8 cellular contexts compared by ENCODE assay signal in genomic region chr1:16236495-16237342, GRCh38. TPM values are rescaled to one million over a fixed set of nuclear protein-coding genes. Genes with fewer than 3 reads are reported as not detected.
A peak's percentile ranks its signal among the peaks of the same experiment; 100 is the strongest.
DNase-seq lines count a peak whose midpoint lies in the region; ATAC-seq and TF ChIP-seq lines count a peak whose summit lies in the region.

CPLANE2 (minus strand) TSS chr1:16237183; CDS start chr1:16236742, 441 bp downstream.

- H3K27ac ChIP-seq in BLaER1 = peak within 1 kb of the TSS; percentile 76

- H3K4me3 ChIP-seq in BLaER1 = peak within 1 kb of the TSS; percentile 77
- H3K4me3 ChIP-seq in lower leg skin (ENCODE audit: low read depth, poor library complexity, severe bottlenecking) = peak within 1 kb of the TSS; percentile 57

- ATAC-seq in GM19372 (IDR thresholded peaks at IDR 0.05; ENCODE audit: low read depth, unreplicated experiment) (peak; percentile 85), HG03521 (IDR thresholded peaks at IDR 0.05; ENCODE audit: unreplicated experiment) (peak; percentile 91)

- no peak for TF ChIP-seq CTCF in lower leg skin (IDR thresholded peaks at IDR 0.05)

- peaks cover 20% of the 10 kb centered on the region for H3K4me1 ChIP-seq in BLaER1

- 2 to 3% methylated on average over 50 to 57 of the region's 57 CpGs for WGBS in lower leg skin, 2 donors

- peak within 1 kb of the TSS; percentile 77 for H3K9ac ChIP-seq in BLaER1

- peak; percentile 94 for DNase-seq in NCI-H69 (lab: John Stamatoyannopoulos, UW)
- peak; percentile 93 for DNase-seq in activated CD4-positive, alpha-beta T cell treated with anti-CD3 and anti-CD28 coated beads, Interleukin-2, amount 50 U/mL, for 4 hours
- DNase-seq in dermis microvascular lymphatic vessel endothelial cell (ENCODE audit: low read depth in 2 of 2) = peak; percentile 87 to 91
- DNase-seq in lower leg skin (ENCODE audit: low spot score in 2 of 2) = peak; percentile 92 to 99
- peak; percentile 94 for DNase-seq in stimulated activated CD4-positive, alpha-beta T cell treated with anti-CD3 and anti-CD28 coated beads, Interleukin-4, amount 100 ng/mL, for 48 hours (ENCODE audit: low read depth in 2 of 2)

- intact Hi-C loops in lower leg skin (cut with DNase I; ENCODE audit: low total_unique reads) = no loop called here

- peak within 1 kb of the TSS; percentile 96 for H3K4me2 ChIP-seq in BLaER1

- TF ChIP-seq POLR2A in lower leg skin (IDR thresholded peaks at IDR 0.05) = no peak

- no peaks in the 10 kb centered on the region for H3K9me3 ChIP-seq in BLaER1

- no peaks in the 10 kb centered on the region for H3K27me3 ChIP-seq in BLaER1

- H4K20me1 ChIP-seq in BLaER1 = no peaks in the 10 kb centered on the region

- peaks cover 8% of the 10 kb centered on the region; the same call in 1 of the 2 replicates for H3K36me3 ChIP-seq in BLaER1

RNA-seq across cellular contexts. Expression of gene CPLANE2, which starts in this region (rescaled TPM):
- total RNA-seq in dermis microvascular lymphatic vessel endothelial cell (6.7 and 7.7 TPM in 2 replicates), lower leg skin (10 to 100 TPM in 2 of 4 donors, 1 to 10 TPM in 2; 6.0 to 17.2 (median 10.4) TPM)

Comparison
In these comparisons a context has a peak if more than half of its experiments do, and no peak if none do; other contexts are left out.
1. Peak in every context shown above with its lines: DNase-seq, ATAC-seq, H3K4me3 ChIP-seq and H3K27ac ChIP-seq.